9 cellular contexts compared by ENCODE assay signal in genomic region chr14:20934148-20934762, GRCh38. TPM values are rescaled to one million over a fixed set of nuclear protein-coding genes. Genes with fewer than 3 reads are reported as not detected.
DNase-seq lines count a peak whose midpoint lies in the region; ATAC-seq and TF ChIP-seq lines count a peak whose summit lies in the region.
"Had no signal": no experiment of that assay in that cellular context is flagged by ENCODE, and none has a peak within 500 bp of the region (broad histone marks: within the 10 kb centered on the region; RNA-seq: fewer than 3 reads in every experiment).

No MANE protein-coding gene starts in this region.

- H3K27me3 ChIP-seq in OCI-LY1 (ENCODE audit: insufficient read depth, low read length), result no peaks in the 10 kb centered on the region

- H3K27me3 Mint-ChIP-seq in nephron (ENCODE audit: low read depth), result peaks cover 17% of the 10 kb centered on the region

- H4K20me1 ChIP-seq in OCI-LY1 (ENCODE audit: insufficient read depth, low read length), result no peaks in the 10 kb centered on the region

- in situ Hi-C loops in ACHN (cut with HindIII; ENCODE audit: low pct_ligation_motif_present, low pct_unique_long_range_greater_than_20kb, low sequenced_read_pairs), result no loop called here
- in situ Hi-C loops in G401 (cut with HindIII; ENCODE audit: low sequenced_read_pairs), result no loop called here

- no peak overlapping the region for H3K9ac ChIP-seq in OCI-LY1 (ENCODE audit: low read length)

- no peaks in the 10 kb centered on the region for H3K4me1 Mint-ChIP-seq in nephron

- no peaks in the 10 kb centered on the region for H3F3A ChIP-seq in OCI-LY1 (ENCODE audit: insufficient read depth, low read length)

- no peak overlapping the region for H3K4me3 Mint-ChIP-seq in nephron

- no peaks in the 10 kb centered on the region for H3K36me3 ChIP-seq in OCI-LY1 (ENCODE audit: insufficient read depth, low read length)

- no peak overlapping the region for H3K4me2 ChIP-seq in OCI-LY1 (ENCODE audit: low read length)

- no peak overlapping the region for H3K27ac ChIP-seq in OCI-LY1 (ENCODE audit: low read depth, low read length, poor library complexity, severe bottlenecking)

- H3K4me1 ChIP-seq in OCI-LY1 (ENCODE audit: insufficient read depth, low read length, severe bottlenecking), result no peaks in the 10 kb centered on the region

- H3K36me3 Mint-ChIP-seq in nephron (ENCODE audit: low read depth), result no peaks in the 10 kb centered on the region

- H3K4me3 ChIP-seq in GM12875 (ENCODE audit: low read depth, low read length), result no peak overlapping the region
- no peak overlapping the region for H3K4me3 ChIP-seq in OCI-LY1 (ENCODE audit: low read depth, low read length, poor library complexity, severe bottlenecking)
- no peak overlapping the region for H3K4me3 ChIP-seq in choroid plexus epithelial cell (ENCODE audit: low read depth, low read length)

- H2AFZ ChIP-seq in OCI-LY1 (ENCODE audit: low read length), result no peak overlapping the region

- no peaks in the 10 kb centered on the region for H3K79me2 ChIP-seq in OCI-LY1 (ENCODE audit: insufficient read depth, low read length)

- no peaks in the 10 kb centered on the region for H3K9me3 Mint-ChIP-seq in nephron

- no peaks in the 10 kb centered on the region for H3K9me3 ChIP-seq in OCI-LY1 (ENCODE audit: low read length)

- no peaks in the 10 kb centered on the region for H3K9me2 ChIP-seq in OCI-LY1 (ENCODE audit: low read depth, low read length)

- TF ChIP-seq CTCF in GM12875 (IDR thresholded peaks at IDR 0.05; ENCODE audit: borderline replicate concordance, insufficient read depth, low read depth, low read length) (peak; percentile 80), OCI-LY1 (IDR thresholded peaks at IDR 0.05; ENCODE audit: low read length) (peak; percentile 86), choroid plexus epithelial cell (conservative IDR thresholded peaks at IDR 0.05; ENCODE audit: low read depth, low read length) (peak; percentile 52), nephron (IDR thresholded peaks at IDR 0.05; ENCODE audit: unreplicated experiment in 3 of 3) (peak; percentile 17 to 47 (median 26))

- ATAC-seq in HG03378 (IDR thresholded peaks at IDR 0.05; ENCODE audit: unreplicated experiment) (no peak), HG03571 (IDR thresholded peaks at IDR 0.05; ENCODE audit: unreplicated experiment) (no peak)

- DNase-seq in choroid plexus epithelial cell (ENCODE audit: low read depth) (peak; percentile 15), ACHN (no peak), G401 (ENCODE audit: low spot score) (no peak)

- H3K27ac Mint-ChIP-seq in nephron, result no peak overlapping the region

RNA-seq across cellular contexts. Expression of gene RNASE2, which starts 21.0 kb away (rescaled TPM):
- total RNA-seq in G401 (2014; rRNA removed; shearing (Covaris generic)), result not detected in 2 replicates
- total RNA-seq: T-helper 1 cell treated with Interleukin-12 subunit alpha and Interleukin-12 subunit beta and Interleukin-4 antibody, amounts not matched to agents 30 ng/mL and 1 ng/mL, for 36 hours had no signal

RNA-seq across cellular contexts. Expression of gene RNASE3, which starts 43.1 kb away (rescaled TPM):
- not detected in 2 replicates for total RNA-seq in G401 (2014; rRNA removed; shearing (Covaris generic))
- total RNA-seq: T-helper 1 cell treated with Interleukin-12 subunit alpha and Interleukin-12 subunit beta and Interleukin-4 antibody, amounts not matched to agents 30 ng/mL and 1 ng/mL, for 36 hours had no signal

RNA-seq across cellular contexts. Expression of gene METTL17, which starts 55.5 kb away (rescaled TPM):
- 88.2 and 157 TPM in 2 replicates for total RNA-seq in G401 (2014; rRNA removed; shearing (Covaris generic))

Comparison
In these comparisons a context has a peak if more than half of its experiments do, and no peak if none do; other contexts are left out.
1. CTCF ChIP-seq: peak in every context shown above with its lines; median percentile 86 in OCI-LY1; 80 in GM12875; 52 in choroid plexus epithelial cell; 26 in nephron.